Comparison of ENCODE assay signal across 27 cellular contexts in genomic region chr13:110404321-110404720, GRCh38.
DNase-seq lines count a peak whose midpoint lies in the region; ATAC-seq and TF ChIP-seq lines count a peak whose summit lies in the region.
"Had no signal": no experiment of that assay in that cellular context is flagged by ENCODE, and none has a peak within 500 bp of the region (broad histone marks: within the 10 kb centered on the region; RNA-seq: fewer than 3 reads in every experiment).

No MANE protein-coding gene starts in this region.

- CTCF ChIA-PET in RWPE1 (lab: Yijun Ruan, JAX): no interaction called here

- H3K4me1 ChIP-seq in colonic mucosa (no peaks in the 10 kb centered on the region), stomach smooth muscle (ENCODE audit: control insufficient read depth, insufficient read depth, low read length) (peaks cover 57% of the 10 kb centered on the region), right lobe of liver (no peaks in the 10 kb centered on the region)

- peak overlapping the region; percentile 34; the same call in 1 of the 2 replicates for H3K27ac ChIP-seq in RWPE1
- peak overlapping the region; percentile 26 for H3K27ac ChIP-seq in colonic mucosa
- H3K27ac ChIP-seq in stomach smooth muscle (ENCODE audit: low read length): peak overlapping the region; percentile 80
- no peak overlapping the region for H3K27ac ChIP-seq in right lobe of liver
- H3K27ac ChIP-seq: cardiac muscle cell, parathyroid adenoma, VCaP had no signal

- DNase-seq in RWPE1 (ENCODE audit: low spot score) (no peak), colonic mucosa (no peak), right lobe of liver (no peak), NCI-H2107 (lab: John Stamatoyannopoulos, UW) (no peak), Ammon's horn (ENCODE audit: low spot score) (no peak)
- DNase-seq: activated CD4-positive, alpha-beta T cell treated with anti-CD3 and anti-CD28 coated beads, Interleukin-2, amount 10 ng/mL, durations not matched to agents 24 days and 14 days; activated naive CD4-positive, alpha-beta T cell treated with anti-CD3 and anti-CD28 coated beads for 36 hours; activated T-cell treated with anti-CD3 and anti-CD28 coated beads, Interleukin-2, amount 50 U/mL, for 72 hours; amniotic stem cell; glutamatergic neuron; H7; Karpas-422; left cardiac atrium; mesendoderm; NCI-H1930; NCI-H2227 treated with DMSO at 0.1 percent for 48 hours; NCI-H748 treated with DMSO at 0.1 percent for 48 hours had no signal

- H3K27me3 ChIP-seq in colonic mucosa (no peaks in the 10 kb centered on the region), stomach smooth muscle (ENCODE audit: control insufficient read depth in 1 of 2, insufficient read depth in 2 of 2, low read length in 2 of 2) (no peaks in the 10 kb centered on the region), right lobe of liver (no peaks in the 10 kb centered on the region)
- H3K27me3 ChIP-seq: cardiac muscle cell had no signal

- peaks cover 66% of the 10 kb centered on the region for H3K4me1 Mint-ChIP-seq in nephron

- H3K4me3 ChIP-seq in colonic mucosa (no peak overlapping the region), stomach smooth muscle (ENCODE audit: low read length in 2 of 2) (no peak overlapping the region), right lobe of liver (no peak overlapping the region)
- H3K4me3 ChIP-seq: cardiac muscle cell had no signal

- H3K9me3 Mint-ChIP-seq in nephron: no peaks in the 10 kb centered on the region
- H3K9me3 Mint-ChIP-seq: activated CD4-positive, alpha-beta T cell treated with anti-CD3 and anti-CD28 coated beads, Interleukin-2, amount 10 ng/mL, durations not matched to agents 24 days and 14 days; activated naive CD4-positive, alpha-beta T cell treated with anti-CD3 and anti-CD28 coated beads for 36 hours; dendritic cell treated with granulocyte-macrophage colony-stimulating factor and Interleukin-4, amounts not matched to agents 40 ng/mL and 50 ng/mL, for 4 days; natural killer cell treated with Interleukin-12 subunit alpha and Interleukin-12 subunit beta and Interleukin-15 and Interleukin-18, amount 100 ng/mL, for 72 hours; T-helper 2 cell treated with Interferon-gamma antibody and Interleukin-4, amounts not matched to agents 5 μg/mL and 100 μg/mL, for 36 hours had no signal

- peak overlapping the region in 1 of 3 experiments; percentile 19 for H3K4me3 Mint-ChIP-seq in nephron
- H3K4me3 Mint-ChIP-seq: activated CD4-positive, alpha-beta T cell treated with anti-CD3 and anti-CD28 coated beads, Interleukin-2, amount 10 ng/mL, durations not matched to agents 24 days and 14 days; activated naive CD4-positive, alpha-beta T cell treated with anti-CD3 and anti-CD28 coated beads for 36 hours; activated T-cell treated with anti-CD3 and anti-CD28 coated beads, Interleukin-2, amount 50 U/mL, for 72 hours; dendritic cell treated with granulocyte-macrophage colony-stimulating factor and Interleukin-4, amounts not matched to agents 40 ng/mL and 50 ng/mL, for 4 days; natural killer cell treated with Interleukin-12 subunit alpha and Interleukin-12 subunit beta and Interleukin-15 and Interleukin-18, amount 100 ng/mL, for 72 hours; T-helper 2 cell treated with Interferon-gamma antibody and Interleukin-4, amounts not matched to agents 5 μg/mL and 100 μg/mL, for 36 hours had no signal

- peak overlapping the region; percentile 49 to 90 (median 76) for H3K27ac Mint-ChIP-seq in nephron
- H3K27ac Mint-ChIP-seq: activated CD4-positive, alpha-beta T cell treated with anti-CD3 and anti-CD28 coated beads, Interleukin-2, amount 10 ng/mL, durations not matched to agents 24 days and 14 days; activated naive CD4-positive, alpha-beta T cell treated with anti-CD3 and anti-CD28 coated beads for 36 hours; activated T-cell treated with anti-CD3 and anti-CD28 coated beads, Interleukin-2, amount 50 U/mL, for 72 hours; dendritic cell treated with granulocyte-macrophage colony-stimulating factor and Interleukin-4, amounts not matched to agents 40 ng/mL and 50 ng/mL, for 4 days; natural killer cell treated with Interleukin-12 subunit alpha and Interleukin-12 subunit beta and Interleukin-15 and Interleukin-18, amount 100 ng/mL, for 72 hours; T-helper 2 cell treated with Interferon-gamma antibody and Interleukin-4, amounts not matched to agents 5 μg/mL and 100 μg/mL, for 36 hours had no signal

- POLR2A ChIA-PET in RWPE1 (lab: Yijun Ruan, JAX; ENCODE audit: low non-redundant PET): no interaction called here

- H3K27me3 Mint-ChIP-seq in nephron (ENCODE audit: low read depth): peaks cover 3% of the 10 kb centered on the region

- H3K36me3 ChIP-seq in colonic mucosa (no peaks in the 10 kb centered on the region), stomach smooth muscle (ENCODE audit: control insufficient read depth in 2 of 2, insufficient read depth in 2 of 2, low read length in 2 of 2) (peaks cover 13 to 17% of the 10 kb centered on the region in 2 donors), right lobe of liver (no peaks in the 10 kb centered on the region)
- H3K36me3 ChIP-seq: cardiac muscle cell had no signal

- WGBS in right lobe of liver (ENCODE audit: insufficient coverage, low coverage, low lambda C conversion rate, missing lambda C conversion rate): 70% methylated on average over 2 of the region's 4 CpGs

- H3K9ac ChIP-seq in colonic mucosa (ENCODE audit: low read depth in 2 of 2, low read length in 2 of 2) (no peak overlapping the region), stomach smooth muscle (ENCODE audit: low read length in 2 of 2) (peak overlapping the region in 1 of 2 donors; percentile 34)
- H3K9ac ChIP-seq: parathyroid adenoma had no signal

- TF ChIP-seq POLR2A in right lobe of liver (IDR thresholded peaks at IDR 0.05): no peak

- ATAC-seq in GM18519 (IDR thresholded peaks at IDR 0.05; ENCODE audit: low FRiP score, unreplicated experiment) (no peak), right lobe of liver (no peak)
- ATAC-seq: activated T-cell treated with anti-CD3 and anti-CD28 coated beads, Interleukin-2, amount 50 U/mL, for 72 hours; left cardiac atrium; natural killer cell treated with Interleukin-12 subunit alpha and Interleukin-12 subunit beta and Interleukin-15 and Interleukin-18, amount 100 ng/mL, for 72 hours; sciatic nerve had no signal

- intact Hi-C loops in colonic mucosa (cut with DNase I) (no loop called here), right lobe of liver (cut with DNase I) (no loop called here)

- peaks cover 29% of the 10 kb centered on the region for H3K36me3 Mint-ChIP-seq in nephron (ENCODE audit: low read depth)
- H3K36me3 Mint-ChIP-seq: natural killer cell treated with Interleukin-12 subunit alpha and Interleukin-12 subunit beta and Interleukin-15 and Interleukin-18, amount 100 ng/mL, for 72 hours had no signal

- H3K9me3 ChIP-seq in colonic mucosa (no peaks in the 10 kb centered on the region), stomach smooth muscle (ENCODE audit: control insufficient read depth in 2 of 2, low read length in 2 of 2) (no peaks in the 10 kb centered on the region), right lobe of liver (no peaks in the 10 kb centered on the region)

- TF ChIP-seq CTCF in RWPE1 (conservative IDR thresholded peaks at IDR 0.05; ENCODE audit: low read depth) (no peak), colonic mucosa (IDR thresholded peaks at IDR 0.05) (no peak), nephron (IDR thresholded peaks at IDR 0.05; ENCODE audit: unreplicated experiment in 3 of 3) (no peak), right lobe of liver (IDR thresholded peaks at IDR 0.05) (no peak)

Comparison
In these comparisons a context has a peak if more than half of its experiments do, and no peak if none do; other contexts are left out.
1. H3K27ac ChIP-seq: peak in RWPE1 (single experiment), colonic mucosa (single experiment) and stomach smooth muscle (single experiment); none in right lobe of liver (0 of 3).